Comparison of ENCODE assay signal across 8 cellular contexts in the genomic region with DNA sequence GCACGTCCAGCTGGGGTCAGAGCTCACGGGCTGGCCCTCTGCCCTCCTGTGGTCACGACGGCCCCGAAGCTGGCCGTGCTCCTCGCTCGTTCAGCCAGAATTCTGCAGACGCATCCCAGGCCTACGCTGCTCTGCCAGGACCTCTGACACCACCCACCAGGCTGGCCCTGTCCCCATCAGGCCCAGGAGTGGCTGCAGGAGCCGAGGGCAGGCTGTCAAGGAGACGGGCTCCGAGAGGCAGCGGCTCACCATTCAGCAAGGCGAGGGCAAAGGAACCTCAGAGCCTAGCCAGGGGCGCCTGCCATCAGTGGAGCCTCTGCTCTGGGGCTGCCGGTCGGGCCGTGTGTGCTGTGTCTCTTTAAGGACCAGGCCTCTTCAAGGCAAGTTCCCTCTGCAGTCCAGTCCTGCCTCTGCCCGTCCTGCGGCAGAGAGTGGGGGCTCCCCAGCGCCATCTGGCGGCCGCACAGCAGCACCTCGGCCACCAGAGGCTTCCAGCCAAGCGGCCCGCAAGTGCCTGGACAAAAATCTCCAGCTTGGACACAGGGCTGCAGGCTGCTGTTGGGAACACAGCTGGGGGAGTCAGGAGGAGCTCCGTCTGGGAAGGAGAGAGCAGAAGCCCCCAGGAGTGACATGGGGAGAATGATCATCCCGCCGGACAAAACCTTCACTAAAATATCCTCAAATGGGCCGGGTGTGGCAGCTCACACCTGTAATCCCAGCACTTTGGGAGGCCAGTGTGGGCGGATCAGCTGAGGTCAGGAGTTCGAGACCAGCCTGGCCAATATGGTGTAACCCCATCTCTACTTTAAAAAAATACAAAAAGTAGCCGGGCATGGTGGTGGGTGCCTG. TPM values are rescaled to one million over a fixed set of nuclear protein-coding genes. Genes with fewer than 3 reads are reported as not detected.
A peak's percentile ranks its signal among the peaks of the same experiment; 100 is the strongest.
DNase-seq lines count a peak whose midpoint lies in the region; ATAC-seq and TF ChIP-seq lines count a peak whose summit lies in the region.

No MANE protein-coding gene starts in this region.

- TF ChIP-seq CTCF in osteoblast (IDR thresholded peaks at IDR 0.05; ENCODE audit: extremely low read depth, low read depth, low read length): peak; percentile 94

- CTCF ChIA-PET in activated naive CD4-positive, alpha-beta T cell treated with anti-CD3 and anti-CD28 coated beads, Interleukin-2, amount 10 ng/mL, durations not matched to agents 7 days and 5 days (lab: Charles Lee): interaction anchor here (0.6 to 8.0 kb wide), 16 partner anchors 10 to 145 kb away, joined by 3 to 97 read pairs (median 6); no protein-coding TSS in a partner anchor

- H3K36me3 ChIP-seq in HUES64 (ENCODE audit: insufficient read depth, low read length) (no peaks in the 10 kb centered on the region), osteoblast (ENCODE audit: insufficient read depth, low read length) (no peaks in the 10 kb centered on the region)

- WGBS in HUES64: 30% methylated on average over 34 of the region's 34 CpGs

- H3K9me3 ChIP-seq in HUES64 (ENCODE audit: insufficient read depth, low read depth, low read length) (no peaks in the 10 kb centered on the region), osteoblast (ENCODE audit: low read depth, low read length) (no peaks in the 10 kb centered on the region)

- H3K27ac ChIP-seq in HUES64 (ENCODE audit: low read depth, low read length): no peak overlapping the region
- peak overlapping the region; percentile 39 for H3K27ac ChIP-seq in osteoblast (ENCODE audit: low read depth, low read length)
- peak overlapping the region; percentile 38 for H3K27ac ChIP-seq in temporal lobe (ENCODE audit: low read depth, low read length)

- peaks cover 7% of the 10 kb centered on the region for H3K4me1 Mint-ChIP-seq in activated naive CD4-positive, alpha-beta T cell treated with anti-CD3 and anti-CD28 coated beads, Interleukin-2, amount 10 ng/mL, durations not matched to agents 7 days and 5 days

- H3K4me3 ChIP-seq in HUES64 (ENCODE audit: low read length) (0 out of 2 replicates have a peak overlapping the region, but pooled peaks have one; percentile 6), osteoblast (ENCODE audit: insufficient read depth, low read length) (peak overlapping the region; percentile 59)

- H3K79me2 ChIP-seq in osteoblast (ENCODE audit: insufficient read depth, low read length): no peaks in the 10 kb centered on the region

- H3K27me3 Mint-ChIP-seq in activated naive CD4-positive, alpha-beta T cell treated with anti-CD3 and anti-CD28 coated beads, Interleukin-2, amount 10 ng/mL, durations not matched to agents 7 days and 5 days: peaks cover 82% of the 10 kb centered on the region

- ATAC-seq in HG03460 (IDR thresholded peaks at IDR 0.05; ENCODE audit: unreplicated experiment): no peak

- H3K27me3 ChIP-seq in HUES64 (ENCODE audit: insufficient read depth, low read length): peaks cover 11% of the 10 kb centered on the region
- H3K27me3 ChIP-seq in osteoblast (ENCODE audit: insufficient read depth, low read length): peaks cover 21% of the 10 kb centered on the region

- no peak overlapping the region for H3K27ac Mint-ChIP-seq in activated naive CD4-positive, alpha-beta T cell treated with anti-CD3 and anti-CD28 coated beads, Interleukin-2, amount 10 ng/mL, durations not matched to agents 7 days and 5 days

- no peak overlapping the region for H3K9ac ChIP-seq in HUES64 (ENCODE audit: low read depth, low read length)

- DNase-seq in D341Med (ENCODE audit: low spot score) (peak; percentile 84), SK-N-DZ (ENCODE audit: low spot score) (peak; percentile 84), globus pallidus (ENCODE audit: low spot score) (peak; percentile 71), osteoblast (ENCODE audit: insufficient read length, low spot score, missing footprints) (peak; percentile 99)
- DNase-seq in activated naive CD4-positive, alpha-beta T cell treated with anti-CD3 and anti-CD28 coated beads, Interleukin-2, amount 10 ng/mL, durations not matched to agents 7 days and 5 days: peak; percentile 80

- H4K20me1 ChIP-seq in osteoblast (ENCODE audit: insufficient read depth, low read length): no peaks in the 10 kb centered on the region

- H3K4me3 Mint-ChIP-seq in activated naive CD4-positive, alpha-beta T cell treated with anti-CD3 and anti-CD28 coated beads, Interleukin-2, amount 10 ng/mL, durations not matched to agents 7 days and 5 days: no peak overlapping the region

- peak overlapping the region; percentile 70 for H3K4me2 ChIP-seq in osteoblast (ENCODE audit: insufficient read depth, low read length)

- no peaks in the 10 kb centered on the region for H3K36me3 Mint-ChIP-seq in activated naive CD4-positive, alpha-beta T cell treated with anti-CD3 and anti-CD28 coated beads, Interleukin-2, amount 10 ng/mL, durations not matched to agents 7 days and 5 days

- H3K4me1 ChIP-seq in HUES64 (ENCODE audit: insufficient read depth, low read length) (peaks cover 10% of the 10 kb centered on the region), osteoblast (ENCODE audit: insufficient read depth, low read length) (peaks cover 19% of the 10 kb centered on the region)

- peak overlapping the region; percentile 97 for H2AFZ ChIP-seq in osteoblast (ENCODE audit: low read length)

- H3K9me3 Mint-ChIP-seq in activated naive CD4-positive, alpha-beta T cell treated with anti-CD3 and anti-CD28 coated beads, Interleukin-2, amount 10 ng/mL, durations not matched to agents 7 days and 5 days: no peaks in the 10 kb centered on the region

RNA-seq across cellular contexts. Expression of a gene that starts 7.4 kb away (rescaled TPM):
- polyA plus RNA-seq in HUES64 (2013, experiment 1 of 2): 21.9 TPM
- 25.4 TPM for polyA plus RNA-seq in HUES64 (2013, experiment 2 of 2)
- 17.6 and 19.4 TPM in 2 replicates for polyA plus RNA-seq in SK-N-DZ (2014; cell fraction: cytosol; rRNA removed)
- 13.4 and 20.1 TPM in 2 replicates for polyA plus RNA-seq in SK-N-DZ (2014; cell fraction: nucleus; rRNA removed)
- total RNA-seq in osteoblast (156 and 163 TPM in 2 replicates), temporal lobe (117 TPM)
